8 cellular contexts compared by ENCODE assay signal in genomic region chr14:104137297-104138097, GRCh38. TPM values are rescaled to one million over a fixed set of nuclear protein-coding genes. Genes with fewer than 3 reads are reported as not detected.
DNase-seq lines count a peak whose midpoint lies in the region; ATAC-seq and TF ChIP-seq lines count a peak whose summit lies in the region.

No MANE protein-coding gene starts in this region.

- POLR2A ChIA-PET in HEK293 (lab: Yijun Ruan, JAX): interaction anchor here (0.6 kb wide), 1 partner anchor 1112 kb away, joined by 6 read pairs; no protein-coding TSS in a partner anchor
- POLR2A ChIA-PET in PC-9 (lab: Charles Lee; ENCODE audit: unreplicated experiment): no interaction called here

- CTCF ChIA-PET in HEK293 (lab: Yijun Ruan, JAX): interaction anchor here (0.6 to 1.1 kb wide), 7 partner anchors 41 to 427 kb away, joined by 3 to 18 read pairs (median 4); no protein-coding TSS in a partner anchor
- CTCF ChIA-PET in PC-9 (lab: Charles Lee): no interaction called here

- H3K27me3 ChIP-seq in PC-9 (ENCODE audit: insufficient read depth, low read depth) (peaks cover 32% of the 10 kb centered on the region), foreskin keratinocyte (peaks cover 66% of the 10 kb centered on the region), thoracic aorta (replicated peaks; ENCODE audit: insufficient read depth) (no peaks in the 10 kb centered on the region)

- DNase-seq in AML-193 (lab: John Stamatoyannopoulos, UW) (peak; percentile 4 to 9), PC-9 (peak in 1 of 2 experiments; percentile 55), foreskin keratinocyte (peak in 1 of 2 donors; percentile 20), omental fat pad (ENCODE audit: low spot score) (no peak), thoracic aorta (ENCODE audit: low spot score) (no peak), T1000 (lab: John Stamatoyannopoulos, UW) (no peak)
- peak; percentile 86 for DNase-seq in activated effector memory CD4-positive, alpha-beta T cell treated with anti-CD3 and anti-CD28 coated beads, Interleukin-2, amount 50 U/mL, for 16 hours

- H3F3A ChIP-seq in PC-9 (ENCODE audit: insufficient read depth, low read depth): no peaks in the 10 kb centered on the region

- peaks cover 2% of the 10 kb centered on the region; the same call in 1 of the 2 replicates for H4K20me1 ChIP-seq in PC-9 (ENCODE audit: insufficient read depth)

- H3K27ac ChIP-seq in HEK293 (ENCODE audit: extremely low read depth, low read depth, low read length): peak overlapping the region; percentile 62; the same call in 1 of the 2 replicates
- H3K27ac ChIP-seq in PC-9: no peak overlapping the region
- H3K27ac ChIP-seq in foreskin keratinocyte: no peak overlapping the region
- H3K27ac ChIP-seq in thoracic aorta: no peak overlapping the region

- no peak overlapping the region for H3K4me2 ChIP-seq in PC-9

- no TSS peak for BruUV-seq in PC-9 (replicated peaks; lab: Mats Ljungman, UMichigan)

- H3K36me3 ChIP-seq in HEK293 (ENCODE audit: control insufficient read depth in 2 of 2, insufficient read depth in 1 of 2, low read length in 2 of 2): peaks cover 0 to 6% of the 10 kb centered on the region in 2 experiments; a peak in 1 of 3 replicates
- H3K36me3 ChIP-seq in PC-9 (ENCODE audit: low read depth): no peaks in the 10 kb centered on the region
- H3K36me3 ChIP-seq in thoracic aorta: no peaks in the 10 kb centered on the region

- ATAC-seq in foreskin keratinocyte: peak; percentile 56
- peak; percentile 72 for ATAC-seq in omental fat pad (ENCODE audit: low FRiP score)
- ATAC-seq in thoracic aorta (ENCODE audit: insufficient number of reproducible peaks, low FRiP score, low read depth): no peak

- H3K4me3 ChIP-seq in HEK293 (ENCODE audit: low read depth, low read length) (peak overlapping the region; percentile 45), PC-9 (no peak overlapping the region), thoracic aorta (peak overlapping the region; percentile 67)

- TF ChIP-seq CTCF in HEK293 (tag by site-specific recombination; IDR thresholded peaks at IDR 0.05): peak; percentile 50
- TF ChIP-seq CTCF in PC-9 (conservative IDR thresholded peaks at IDR 0.05): peak; percentile 57; the same call in 1 of the 2 replicates
- TF ChIP-seq CTCF in foreskin keratinocyte (conservative IDR thresholded peaks at IDR 0.05): peak; percentile 91
- peak in 1 of 3 donors; percentile 49 for TF ChIP-seq CTCF in omental fat pad (IDR thresholded peaks at IDR 0.05)
- peak; percentile 78 for TF ChIP-seq CTCF in thoracic aorta (IDR thresholded peaks at IDR 0.05)

- H3K4me1 ChIP-seq in HEK293 (ENCODE audit: control insufficient read depth, insufficient read depth, low read length): peaks cover 7% of the 10 kb centered on the region
- no peaks in the 10 kb centered on the region for H3K4me1 ChIP-seq in PC-9 (replicated peaks; ENCODE audit: insufficient read depth)
- no peaks in the 10 kb centered on the region for H3K4me1 ChIP-seq in foreskin keratinocyte
- peaks cover 8 to 28% of the 10 kb centered on the region in 2 donors for H3K4me1 ChIP-seq in thoracic aorta (ENCODE audit: control insufficient read depth in 1 of 2, low read depth in 2 of 2)

- H3K9me3 ChIP-seq in HEK293 (ENCODE audit: control insufficient read depth, insufficient read depth, low read depth, low read length) (no peaks in the 10 kb centered on the region), PC-9 (ENCODE audit: insufficient read depth, low read depth) (no peaks in the 10 kb centered on the region), thoracic aorta (no peaks in the 10 kb centered on the region)

- intact Hi-C loops in PC-9 (cut with micrococcal nuclease; ENCODE audit: unreplicated experiment): loop anchor here (2.0 to 5.0 kb wide), 2 partner anchors 427 to 505 kb away; no protein-coding TSS in a partner anchor

- no peaks in the 10 kb centered on the region for H3K9me2 ChIP-seq in PC-9 (ENCODE audit: insufficient read depth)

- H2AFZ ChIP-seq in PC-9: no peak overlapping the region

- no peaks in the 10 kb centered on the region for H3K79me2 ChIP-seq in PC-9 (ENCODE audit: low read depth)

TF ChIP-seq in HEK293, 187 proteins besides CTCF, POLR2A, EP300 and RAD21 (continues in another document):
- TF ChIP-seq ZNF600 (tag by site-specific recombination; IDR thresholded peaks at IDR 0.05) (0 out of 2 replicates have a peak, but pooled peaks have one; percentile 56), ZNF654 (tag by site-specific recombination; IDR thresholded peaks at IDR 0.05; ENCODE audit: low read depth) (peak; percentile 35), ZNF645 (tag by site-specific recombination; IDR thresholded peaks at IDR 0.05) (peak; percentile 69; the same call in 1 of the 2 replicates), ZNF292 (tag by site-specific recombination; IDR thresholded peaks at IDR 0.05; ENCODE audit: borderline replicate concordance, low read depth) (no peak), ZNF426 (tag by site-specific recombination; IDR thresholded peaks at IDR 0.05) (no peak), EGR2 (tag by site-specific recombination; IDR thresholded peaks at IDR 0.05; ENCODE audit: low read depth) (0 out of 2 replicates have a peak, but pooled peaks have one; percentile 5), TSHZ1 (tag by site-specific recombination; IDR thresholded peaks at IDR 0.05; ENCODE audit: borderline replicate concordance) (no peak), HOXC10 (CRISPR knock-in tag; IDR thresholded peaks at IDR 0.05) (no peak), INSM2 (tag by site-specific recombination; IDR thresholded peaks at IDR 0.05) (0 out of 2 replicates have a peak, but pooled peaks have one; percentile 33)

RNA-seq across cellular contexts. Expression of gene KIF26A, which starts 0.9 kb away (rescaled TPM):
- 0.17 and 0.53 TPM in 2 replicates for total RNA-seq in PC-9 (2021)
- total RNA-seq in foreskin keratinocyte: 1.3 and 2.0 TPM in 2 replicates
- 0.42 and 0.53 TPM in 2 replicates for polyA plus RNA-seq in foreskin keratinocyte
- 1 to 10 TPM in 3 of 4 donors, under 1 TPM in 1; 0.74 to 7.3 (median 2.4) TPM for total RNA-seq in omental fat pad
- 1 to 10 TPM; 2.0 to 3.9 TPM for total RNA-seq in thoracic aorta

RNA-seq across cellular contexts. Expression of gene ASPG, which starts 52.0 kb away (rescaled TPM):
- total RNA-seq in PC-9 (2021) (0.33 TPM in 1 of 2 replicates, not detected in the other), foreskin keratinocyte (0.11 and 0.14 TPM in 2 replicates), omental fat pad (1 to 10 TPM in 3 of 4 donors, not detected in 1; 1.5 to 2.0 (median 1.9) TPM), thoracic aorta (under 1 TPM; 0.14 to 0.35 TPM)
- 0.08 TPM in 1 of 2 replicates, not detected in the other for polyA plus RNA-seq in foreskin keratinocyte

Comparison
In these comparisons a context has a peak if more than half of its experiments do, and no peak if none do; other contexts are left out.
1. DNase-seq: peak in AML-193 (2 of 2) and activated effector memory CD4-positive, alpha-beta T cell treated with anti-CD3 and anti-CD28 coated beads, Interleukin-2, amount 50 U/mL, for 16 hours (single experiment); none in omental fat pad (single experiment), thoracic aorta (single experiment) and T1000 (single experiment).